In genomic region chr12:53149992-53150391, GRCh38 we compare ENCODE assay signal across 10 cellular contexts. TPM values are rescaled to one million over a fixed set of nuclear protein-coding genes. Genes with fewer than 3 reads are reported as not detected.
"Had no signal": no experiment of that assay in that cellular context is flagged by ENCODE, and none has a peak within 500 bp of the region (broad histone marks: within the 10 kb centered on the region; RNA-seq: fewer than 3 reads in every experiment).

No MANE protein-coding gene starts in this region.

RNA-seq across cellular contexts. Expression of gene SOAT2, which starts 46.7 kb away (rescaled TPM):
- total RNA-seq: kidney epithelial cell, left ventricle myocardium inferior, myocyte, omental fat pad, smooth muscle cell, temporal lobe, urinary bladder had no signal
- polyA plus RNA-seq: neural cell, smooth muscle cell had no signal

RNA-seq across cellular contexts. Expression of gene IGFBP6, which starts 52.5 kb away (rescaled TPM):
- total RNA-seq: natural killer cell treated with Interleukin-12 subunit alpha and Interleukin-12 subunit beta and Interleukin-15 and Interleukin-18, amount 100 ng/mL, for 72 hours had no signal
- polyA plus RNA-seq: neural cell had no signal

RNA-seq across cellular contexts. Expression of gene ITGB7, which starts 57.1 kb away (rescaled TPM):
- polyA plus RNA-seq: hepatocyte, neural cell, smooth muscle cell had no signal
